ENCODE assay signal across 18 cellular contexts in genomic region chr6:103800131-103800670, GRCh38.
"Had no signal": no experiment of that assay in that cellular context is flagged by ENCODE, and none has a peak within 500 bp of the region (broad histone marks: within the 10 kb centered on the region; RNA-seq: fewer than 3 reads in every experiment).

No MANE protein-coding gene starts in this region.

- H3K27me3 ChIP-seq: gastroesophageal sphincter, hepatocyte, neural progenitor cell, right lobe of liver, spleen, testis, upper lobe of right lung had no signal

- H3K36me3 ChIP-seq: gastroesophageal sphincter, neural progenitor cell, right lobe of liver, spleen, upper lobe of right lung had no signal

- H3K36me3 Mint-ChIP-seq: activated CD4-positive, alpha-beta memory T cell treated with anti-CD3 and anti-CD28 coated beads for 36 hours; activated CD8-positive, alpha-beta memory T cell treated with anti-CD3 and anti-CD28 coated beads, Interleukin-2, amount 10 ng/mL, durations not matched to agents 7 days and 5 days; naive B cell; neural progenitor cell had no signal

- H3K4me3 Mint-ChIP-seq: activated CD4-positive, alpha-beta memory T cell treated with anti-CD3 and anti-CD28 coated beads for 36 hours; activated CD4-positive, alpha-beta T cell treated with anti-CD3 and anti-CD28 coated beads for 36 hours; activated CD8-positive, alpha-beta memory T cell treated with anti-CD3 and anti-CD28 coated beads, Interleukin-2, amount 10 ng/mL, durations not matched to agents 7 days and 5 days; naive B cell; neural progenitor cell; stimulated activated naive CD8-positive, alpha-beta T cell treated with anti-CD3 and anti-CD28 coated beads, Interleukin-15, amount 100 ng/mL, for 72 hours had no signal

- H3K27ac ChIP-seq: gastroesophageal sphincter, hepatocyte, neural progenitor cell, psoas muscle, right lobe of liver, spleen, testis, upper lobe of right lung had no signal

- H3K4me1 Mint-ChIP-seq: activated CD4-positive, alpha-beta T cell treated with anti-CD3 and anti-CD28 coated beads for 36 hours; activated CD8-positive, alpha-beta memory T cell treated with anti-CD3 and anti-CD28 coated beads, Interleukin-2, amount 10 ng/mL, durations not matched to agents 7 days and 5 days; naive B cell; stimulated activated naive CD8-positive, alpha-beta T cell treated with anti-CD3 and anti-CD28 coated beads, Interleukin-15, amount 100 ng/mL, for 72 hours had no signal

- H3K9me3 ChIP-seq: gastroesophageal sphincter, psoas muscle, right lobe of liver, spleen, testis, upper lobe of right lung had no signal

- H3K27me3 Mint-ChIP-seq: activated CD4-positive, alpha-beta memory T cell treated with anti-CD3 and anti-CD28 coated beads for 36 hours; activated CD4-positive, alpha-beta T cell treated with anti-CD3 and anti-CD28 coated beads for 36 hours; activated CD8-positive, alpha-beta memory T cell treated with anti-CD3 and anti-CD28 coated beads, Interleukin-2, amount 10 ng/mL, durations not matched to agents 7 days and 5 days; naive B cell; stimulated activated naive CD8-positive, alpha-beta T cell treated with anti-CD3 and anti-CD28 coated beads, Interleukin-15, amount 100 ng/mL, for 72 hours had no signal

- H3K27ac Mint-ChIP-seq: activated CD4-positive, alpha-beta memory T cell treated with anti-CD3 and anti-CD28 coated beads for 36 hours; activated CD4-positive, alpha-beta T cell treated with anti-CD3 and anti-CD28 coated beads for 36 hours; activated CD8-positive, alpha-beta memory T cell treated with anti-CD3 and anti-CD28 coated beads, Interleukin-2, amount 10 ng/mL, durations not matched to agents 7 days and 5 days; naive B cell; neural progenitor cell; stimulated activated naive CD8-positive, alpha-beta T cell treated with anti-CD3 and anti-CD28 coated beads, Interleukin-15, amount 100 ng/mL, for 72 hours had no signal

- DNase-seq: activated CD4-positive, alpha-beta memory T cell treated with anti-CD3 and anti-CD28 coated beads for 36 hours; activated CD4-positive, alpha-beta T cell treated with anti-CD3 and anti-CD28 coated beads for 36 hours; activated CD8-positive, alpha-beta memory T cell treated with anti-CD3 and anti-CD28 coated beads, Interleukin-2, amount 10 ng/mL, durations not matched to agents 7 days and 5 days; activated effector memory CD4-positive, alpha-beta T cell treated with Interleukin-2 at 50 U/mL for 16 hours; activated naive CD4-positive, alpha-beta T cell treated with anti-CD3 and anti-CD28 coated beads, Interleukin-2, amount 50 U/mL, for 16 hours; activated T-cell treated with anti-CD3 and anti-CD28 coated beads, Interleukin-2, amount 50 U/mL, for 1 hour; erythroblast; naive B cell; psoas muscle; right lobe of liver; spleen; stimulated activated naive CD8-positive, alpha-beta T cell treated with anti-CD3 and anti-CD28 coated beads, Interleukin-15, amount 100 ng/mL, for 72 hours; testis; upper lobe of right lung had no signal

- ATAC-seq: activated CD4-positive, alpha-beta T cell treated with anti-CD3 and anti-CD28 coated beads for 36 hours; activated CD8-positive, alpha-beta memory T cell treated with anti-CD3 and anti-CD28 coated beads, Interleukin-2, amount 10 ng/mL, durations not matched to agents 7 days and 5 days; gastroesophageal sphincter; left lobe of liver; psoas muscle; right lobe of liver; stimulated activated naive CD8-positive, alpha-beta T cell treated with anti-CD3 and anti-CD28 coated beads, Interleukin-15, amount 100 ng/mL, for 72 hours; upper lobe of right lung had no signal

- H3K4me1 ChIP-seq: gastroesophageal sphincter, psoas muscle, right lobe of liver, spleen, testis, upper lobe of right lung had no signal

- H3K4me3 ChIP-seq: gastroesophageal sphincter, hepatocyte, neural progenitor cell, psoas muscle, right lobe of liver, spleen, testis, upper lobe of right lung had no signal
